ENCODE assay signal across 8 cellular contexts in genomic region chr10:98790817-98791216, GRCh38.
A peak's percentile ranks its signal among the peaks of the same experiment; 100 is the strongest.
DNase-seq lines count a peak whose midpoint lies in the region; ATAC-seq and TF ChIP-seq lines count a peak whose summit lies in the region.

No MANE protein-coding gene starts in this region.

- TF ChIP-seq CTCF in ascending aorta (IDR thresholded peaks at IDR 0.05): peak in 2 of 3 experiments; percentile 23 to 39
- TF ChIP-seq CTCF in right lobe of liver (IDR thresholded peaks at IDR 0.05): peak; percentile 30 to 48 (median 40)

- H3K36me3 ChIP-seq in Karpas-422 (ENCODE audit: insufficient read depth, low read length) (no peaks in the 10 kb centered on the region), ascending aorta (no peaks in the 10 kb centered on the region), right lobe of liver (no peaks in the 10 kb centered on the region)

- no peak overlapping the region for H3K4me3 ChIP-seq in Karpas-422 (ENCODE audit: low read length)
- H3K4me3 ChIP-seq in ascending aorta: no peak overlapping the region
- no peak overlapping the region for H3K4me3 ChIP-seq in right lobe of liver

- ATAC-seq in right lobe of liver (no peak), GM19397 (IDR thresholded peaks at IDR 0.05; ENCODE audit: unreplicated experiment) (no peak), GM21360 (IDR thresholded peaks at IDR 0.05; ENCODE audit: unreplicated experiment) (no peak)

- no peaks in the 10 kb centered on the region for H3K9me2 ChIP-seq in Karpas-422 (replicated peaks; ENCODE audit: insufficient read depth, low read length)

- H3K27me3 ChIP-seq in Karpas-422 (ENCODE audit: low read length) (no peaks in the 10 kb centered on the region), ascending aorta (no peaks in the 10 kb centered on the region), right lobe of liver (no peaks in the 10 kb centered on the region)

- no peak overlapping the region for H2AFZ ChIP-seq in Karpas-422 (ENCODE audit: low read length)

- no peaks in the 10 kb centered on the region for H4K20me1 ChIP-seq in Karpas-422 (ENCODE audit: insufficient read depth, low read depth, low read length)

- peak; percentile 18 for DNase-seq in EH (ENCODE audit: low read depth)
- DNase-seq in Karpas-422: peak; percentile 51
- no peak for DNase-seq in ascending aorta (ENCODE audit: low spot score in 2 of 2)
- DNase-seq in right lobe of liver: no peak
- no peak for DNase-seq in amygdala (lab: John Stamatoyannopoulos, UW)
- no peak for DNase-seq in NCI-H2081 (lab: John Stamatoyannopoulos, UW)

- intact Hi-C loops in ascending aorta (cut with DNase I): loop anchor here (5.0 kb wide), 2 partner anchors 381 to 456 kb away; no protein-coding TSS in a partner anchor
- intact Hi-C loops in right lobe of liver (cut with DNase I): no loop called here

- TF ChIP-seq POLR2A in right lobe of liver (IDR thresholded peaks at IDR 0.05): no peak

- H3K27ac ChIP-seq in Karpas-422 (ENCODE audit: low read length) (no peak overlapping the region), ascending aorta (no peak overlapping the region), right lobe of liver (no peak overlapping the region)

- H3K9ac ChIP-seq in Karpas-422 (ENCODE audit: low read length): no peak overlapping the region

- H3K79me2 ChIP-seq in Karpas-422 (ENCODE audit: low read length): no peaks in the 10 kb centered on the region

- no peaks in the 10 kb centered on the region for H3K9me3 ChIP-seq in Karpas-422 (ENCODE audit: low read length)
- no peaks in the 10 kb centered on the region for H3K9me3 ChIP-seq in ascending aorta
- no peaks in the 10 kb centered on the region for H3K9me3 ChIP-seq in right lobe of liver

- H3K4me1 ChIP-seq in Karpas-422 (ENCODE audit: low read length): no peaks in the 10 kb centered on the region
- no peaks in the 10 kb centered on the region for H3K4me1 ChIP-seq in ascending aorta
- H3K4me1 ChIP-seq in right lobe of liver: no peaks in the 10 kb centered on the region

- no peak overlapping the region for H3K4me2 ChIP-seq in Karpas-422 (ENCODE audit: low read depth, low read length, poor library complexity, severe bottlenecking)

Comparison
In these comparisons a context has a peak if more than half of its experiments do, and no peak if none do; other contexts are left out.
1. DNase-seq: peak in EH (single experiment) and Karpas-422 (single experiment); none in ascending aorta (0 of 2), right lobe of liver (0 of 3), amygdala (0 of 56) and NCI-H2081 (0 of 2).